ENCODE assay signal across 1 cellular context in the genomic region with DNA sequence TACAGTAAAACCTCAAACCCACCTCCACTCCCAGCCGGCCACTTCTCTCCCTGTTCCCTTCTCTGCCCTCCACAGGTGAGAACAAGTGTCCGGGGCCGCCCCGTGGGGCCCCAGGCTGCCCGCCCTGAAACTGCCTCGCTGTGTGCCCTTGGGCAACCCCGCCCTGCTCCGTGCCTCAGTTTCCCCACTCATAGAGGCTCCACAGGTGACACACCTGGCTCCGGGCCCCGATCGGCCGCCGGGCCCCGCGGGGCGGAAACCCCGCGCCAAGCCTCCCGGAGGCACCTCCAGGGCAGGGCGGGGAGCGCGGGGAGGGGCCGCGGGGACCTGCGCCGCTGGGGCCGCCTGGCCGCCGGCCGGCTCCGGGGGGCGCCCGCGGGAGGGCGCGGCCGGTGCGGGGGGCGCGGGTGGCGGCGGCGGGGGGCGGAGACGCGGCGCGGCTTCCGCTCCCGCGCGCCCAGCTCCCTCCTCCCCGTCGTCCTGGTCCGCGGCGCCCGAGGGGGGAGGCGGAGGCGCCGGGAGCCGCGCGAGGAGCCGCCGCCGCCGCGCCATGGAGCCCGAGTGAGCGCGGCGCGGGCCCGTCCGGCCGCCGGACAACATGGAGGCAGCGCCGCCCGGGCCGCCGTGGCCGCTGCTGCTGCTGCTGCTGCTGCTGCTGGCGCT.
TF ChIP-seq lines count a peak whose summit lies in the region.

A gene (plus strand): TSS at position 475 of the 663 bp plus-strand sequence. CDS start 124 bp downstream, at position 599.

TF ChIP-seq in K562, 482 proteins besides CTCF, POLR2A, EP300 and RAD21 (continued from another document and continues in another):
- TF ChIP-seq, protein P1, sequence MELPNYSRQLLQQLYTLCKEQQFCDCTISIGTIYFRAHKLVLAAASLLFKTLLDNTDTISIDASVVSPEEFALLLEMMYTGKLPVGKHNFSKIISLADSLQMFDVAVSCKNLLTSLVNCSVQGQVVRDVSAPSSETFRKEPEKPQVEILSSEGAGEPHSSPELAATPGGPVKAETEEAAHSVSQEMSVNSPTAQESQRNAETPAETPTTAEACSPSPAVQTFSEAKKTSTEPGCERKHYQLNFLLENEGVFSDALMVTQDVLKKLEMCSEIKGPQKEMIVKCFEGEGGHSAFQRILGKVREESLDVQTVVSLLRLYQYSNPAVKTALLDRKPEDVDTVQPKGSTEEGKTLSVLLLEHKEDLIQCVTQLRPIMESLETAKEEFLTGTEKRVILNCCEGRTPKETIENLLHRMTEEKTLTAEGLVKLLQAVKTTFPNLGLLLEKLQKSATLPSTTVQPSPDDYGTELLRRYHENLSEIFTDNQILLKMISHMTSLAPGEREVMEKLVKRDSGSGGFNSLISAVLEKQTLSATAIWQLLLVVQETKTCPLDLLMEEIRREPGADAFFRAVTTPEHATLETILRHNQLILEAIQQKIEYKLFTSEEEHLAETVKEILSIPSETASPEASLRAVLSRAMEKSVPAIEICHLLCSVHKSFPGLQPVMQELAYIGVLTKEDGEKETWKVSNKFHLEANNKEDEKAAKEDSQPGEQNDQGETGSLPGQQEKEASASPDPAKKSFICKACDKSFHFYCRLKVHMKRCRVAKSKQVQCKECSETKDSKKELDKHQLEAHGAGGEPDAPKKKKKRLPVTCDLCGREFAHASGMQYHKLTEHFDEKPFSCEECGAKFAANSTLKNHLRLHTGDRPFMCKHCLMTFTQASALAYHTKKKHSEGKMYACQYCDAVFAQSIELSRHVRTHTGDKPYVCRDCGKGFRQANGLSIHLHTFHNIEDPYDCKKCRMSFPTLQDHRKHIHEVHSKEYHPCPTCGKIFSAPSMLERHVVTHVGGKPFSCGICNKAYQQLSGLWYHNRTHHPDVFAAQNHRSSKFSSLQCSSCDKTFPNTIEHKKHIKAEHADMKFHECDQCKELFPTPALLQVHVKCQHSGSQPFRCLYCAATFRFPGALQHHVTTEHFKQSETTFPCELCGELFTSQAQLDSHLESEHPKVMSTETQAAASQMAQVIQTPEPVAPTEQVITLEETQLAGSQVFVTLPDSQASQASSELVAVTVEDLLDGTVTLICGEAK (IDR thresholded peaks at IDR 0.05): no peak
- TF ChIP-seq, protein P1 (CRISPR knock-in tag; IDR thresholded peaks at IDR 0.05): no peak
- TF ChIP-seq MAFF (IDR thresholded peaks at IDR 0.05; ENCODE audit: low read length) (no peak), SMAD4 (CRISPR knock-in tag; conservative IDR thresholded peaks at IDR 0.05) (0 out of 2 replicates have a peak, but pooled peaks have one; percentile 34), MIER1 (IDR thresholded peaks at IDR 0.05; ENCODE audit: low read depth) (no peak), PRPF4 (IDR thresholded peaks at IDR 0.05; ENCODE audit: insufficient read depth, low read depth, low read length, poor library complexity, severe bottlenecking) (no peak), XRCC3 (IDR thresholded peaks at IDR 0.05) (no peak), CBX3 (IDR thresholded peaks at IDR 0.05; ENCODE audit: borderline replicate concordance in 1 of 2, low read length in 2 of 2) (no peak), NFATC3 (IDR thresholded peaks at IDR 0.05) (no peak), ZNF780A (CRISPR knock-in tag; IDR thresholded peaks at IDR 0.05) (no peak), KDM2B (CRISPR knock-in tag; IDR thresholded peaks at IDR 0.05) (no peak), HNRNPL (IDR thresholded peaks at IDR 0.05; ENCODE audit: low read depth, low read length) (no peak), RBM22 (IDR thresholded peaks at IDR 0.05; ENCODE audit: low read depth, low read length, poor library complexity, severe bottlenecking) (no peak), HMGN3 (IDR thresholded peaks at IDR 0.05; ENCODE audit: borderline replicate concordance, extremely low read depth, insufficient read length, low read depth, low read length) (peak; percentile 12), MTA1 (IDR thresholded peaks at IDR 0.05; ENCODE audit: borderline replicate concordance) (no peak), GABPA (tag; conservative IDR thresholded peaks at IDR 0.05; ENCODE audit: low read depth) (peak; percentile 60), MCM7 (IDR thresholded peaks at IDR 0.05) (no peak), TEAD4 (IDR thresholded peaks at IDR 0.05; ENCODE audit: low read length) (no peak), TEAD4 (CRISPR knock-in tag; IDR thresholded peaks at IDR 0.05; ENCODE audit: borderline replicate concordance) (no peak), NCOR1 (IDR thresholded peaks at IDR 0.05) (no peak), CHD1 (IDR thresholded peaks at IDR 0.05; ENCODE audit: low read length) (no peak), MAZ (CRISPR knock-in tag; conservative IDR thresholded peaks at IDR 0.05 in 1 of 2, IDR thresholded peaks at IDR 0.05 in 1 of 2) (peak; percentile 23 to 86; a peak in 2 of 4 replicates), ETV5 (CRISPR knock-in tag; IDR thresholded peaks at IDR 0.05; ENCODE audit: low read depth) (no peak), LCOR (CRISPR knock-in tag; IDR thresholded peaks at IDR 0.05) (no peak), ZNF695 (CRISPR knock-in tag; IDR thresholded peaks at IDR 0.05) (no peak), YY1 (IDR thresholded peaks at IDR 0.05; ENCODE audit: borderline replicate concordance in 1 of 3, control insufficient read depth in 1 of 3, extremely low read depth in 1 of 3, insufficient read depth in 3 of 3, insufficient read length in 1 of 3, insufficient replicate concordance in 2 of 3, low read depth in 1 of 3, low read length in 2 of 3) (peak in 2 of 3 experiments; percentile 63 to 66)
- TF ChIP-seq, protein P2, sequence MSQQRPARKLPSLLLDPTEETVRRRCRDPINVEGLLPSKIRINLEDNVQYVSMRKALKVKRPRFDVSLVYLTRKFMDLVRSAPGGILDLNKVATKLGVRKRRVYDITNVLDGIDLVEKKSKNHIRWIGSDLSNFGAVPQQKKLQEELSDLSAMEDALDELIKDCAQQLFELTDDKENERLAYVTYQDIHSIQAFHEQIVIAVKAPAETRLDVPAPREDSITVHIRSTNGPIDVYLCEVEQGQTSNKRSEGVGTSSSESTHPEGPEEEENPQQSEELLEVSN (IDR thresholded peaks at IDR 0.05; ENCODE audit: borderline replicate concordance in 1 of 2, extremely low read depth in 1 of 2, insufficient read depth in 1 of 2, insufficient read length in 1 of 2, low read depth in 1 of 2, low read length in 1 of 2, poor library complexity in 1 of 2, severe bottlenecking in 1 of 2): peak in 1 of 2 experiments; percentile 55
- TF ChIP-seq, protein P3, sequence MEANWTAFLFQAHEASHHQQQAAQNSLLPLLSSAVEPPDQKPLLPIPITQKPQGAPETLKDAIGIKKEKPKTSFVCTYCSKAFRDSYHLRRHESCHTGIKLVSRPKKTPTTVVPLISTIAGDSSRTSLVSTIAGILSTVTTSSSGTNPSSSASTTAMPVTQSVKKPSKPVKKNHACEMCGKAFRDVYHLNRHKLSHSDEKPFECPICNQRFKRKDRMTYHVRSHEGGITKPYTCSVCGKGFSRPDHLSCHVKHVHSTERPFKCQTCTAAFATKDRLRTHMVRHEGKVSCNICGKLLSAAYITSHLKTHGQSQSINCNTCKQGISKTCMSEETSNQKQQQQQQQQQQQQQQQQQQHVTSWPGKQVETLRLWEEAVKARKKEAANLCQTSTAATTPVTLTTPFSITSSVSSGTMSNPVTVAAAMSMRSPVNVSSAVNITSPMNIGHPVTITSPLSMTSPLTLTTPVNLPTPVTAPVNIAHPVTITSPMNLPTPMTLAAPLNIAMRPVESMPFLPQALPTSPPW (CRISPR knock-in tag; IDR thresholded peaks at IDR 0.05): peak; percentile 99
- TF ChIP-seq, protein P4, sequence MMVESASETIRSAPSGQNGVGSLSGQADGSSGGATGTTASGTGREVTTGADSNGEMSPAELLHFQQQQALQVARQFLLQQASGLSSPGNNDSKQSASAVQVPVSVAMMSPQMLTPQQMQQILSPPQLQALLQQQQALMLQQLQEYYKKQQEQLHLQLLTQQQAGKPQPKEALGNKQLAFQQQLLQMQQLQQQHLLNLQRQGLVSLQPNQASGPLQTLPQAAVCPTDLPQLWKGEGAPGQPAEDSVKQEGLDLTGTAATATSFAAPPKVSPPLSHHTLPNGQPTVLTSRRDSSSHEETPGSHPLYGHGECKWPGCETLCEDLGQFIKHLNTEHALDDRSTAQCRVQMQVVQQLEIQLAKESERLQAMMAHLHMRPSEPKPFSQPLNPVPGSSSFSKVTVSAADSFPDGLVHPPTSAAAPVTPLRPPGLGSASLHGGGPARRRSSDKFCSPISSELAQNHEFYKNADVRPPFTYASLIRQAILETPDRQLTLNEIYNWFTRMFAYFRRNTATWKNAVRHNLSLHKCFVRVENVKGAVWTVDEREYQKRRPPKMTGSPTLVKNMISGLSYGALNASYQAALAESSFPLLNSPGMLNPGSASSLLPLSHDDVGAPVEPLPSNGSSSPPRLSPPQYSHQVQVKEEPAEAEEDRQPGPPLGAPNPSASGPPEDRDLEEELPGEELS (CRISPR knock-in tag; IDR thresholded peaks at IDR 0.05; ENCODE audit: borderline replicate concordance): no peak
- TF ChIP-seq, protein P5, sequence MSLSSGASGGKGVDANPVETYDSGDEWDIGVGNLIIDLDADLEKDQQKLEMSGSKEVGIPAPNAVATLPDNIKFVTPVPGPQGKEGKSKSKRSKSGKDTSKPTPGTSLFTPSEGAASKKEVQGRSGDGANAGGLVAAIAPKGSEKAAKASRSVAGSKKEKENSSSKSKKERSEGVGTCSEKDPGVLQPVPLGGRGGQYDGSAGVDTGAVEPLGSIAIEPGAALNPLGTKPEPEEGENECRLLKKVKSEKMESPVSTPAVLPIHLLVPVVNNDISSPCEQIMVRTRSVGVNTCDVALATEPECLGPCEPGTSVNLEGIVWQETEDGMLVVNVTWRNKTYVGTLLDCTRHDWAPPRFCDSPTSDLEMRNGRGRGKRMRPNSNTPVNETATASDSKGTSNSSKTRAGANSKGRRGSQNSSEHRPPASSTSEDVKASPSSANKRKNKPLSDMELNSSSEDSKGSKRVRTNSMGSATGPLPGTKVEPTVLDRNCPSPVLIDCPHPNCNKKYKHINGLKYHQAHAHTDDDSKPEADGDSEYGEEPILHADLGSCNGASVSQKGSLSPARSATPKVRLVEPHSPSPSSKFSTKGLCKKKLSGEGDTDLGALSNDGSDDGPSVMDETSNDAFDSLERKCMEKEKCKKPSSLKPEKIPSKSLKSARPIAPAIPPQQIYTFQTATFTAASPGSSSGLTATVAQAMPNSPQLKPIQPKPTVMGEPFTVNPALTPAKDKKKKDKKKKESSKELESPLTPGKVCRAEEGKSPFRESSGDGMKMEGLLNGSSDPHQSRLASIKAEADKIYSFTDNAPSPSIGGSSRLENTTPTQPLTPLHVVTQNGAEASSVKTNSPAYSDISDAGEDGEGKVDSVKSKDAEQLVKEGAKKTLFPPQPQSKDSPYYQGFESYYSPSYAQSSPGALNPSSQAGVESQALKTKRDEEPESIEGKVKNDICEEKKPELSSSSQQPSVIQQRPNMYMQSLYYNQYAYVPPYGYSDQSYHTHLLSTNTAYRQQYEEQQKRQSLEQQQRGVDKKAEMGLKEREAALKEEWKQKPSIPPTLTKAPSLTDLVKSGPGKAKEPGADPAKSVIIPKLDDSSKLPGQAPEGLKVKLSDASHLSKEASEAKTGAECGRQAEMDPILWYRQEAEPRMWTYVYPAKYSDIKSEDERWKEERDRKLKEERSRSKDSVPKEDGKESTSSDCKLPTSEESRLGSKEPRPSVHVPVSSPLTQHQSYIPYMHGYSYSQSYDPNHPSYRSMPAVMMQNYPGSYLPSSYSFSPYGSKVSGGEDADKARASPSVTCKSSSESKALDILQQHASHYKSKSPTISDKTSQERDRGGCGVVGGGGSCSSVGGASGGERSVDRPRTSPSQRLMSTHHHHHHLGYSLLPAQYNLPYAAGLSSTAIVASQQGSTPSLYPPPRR (CRISPR knock-in tag; IDR thresholded peaks at IDR 0.05; ENCODE audit: borderline replicate concordance): no peak
- TF ChIP-seq, protein P6, sequence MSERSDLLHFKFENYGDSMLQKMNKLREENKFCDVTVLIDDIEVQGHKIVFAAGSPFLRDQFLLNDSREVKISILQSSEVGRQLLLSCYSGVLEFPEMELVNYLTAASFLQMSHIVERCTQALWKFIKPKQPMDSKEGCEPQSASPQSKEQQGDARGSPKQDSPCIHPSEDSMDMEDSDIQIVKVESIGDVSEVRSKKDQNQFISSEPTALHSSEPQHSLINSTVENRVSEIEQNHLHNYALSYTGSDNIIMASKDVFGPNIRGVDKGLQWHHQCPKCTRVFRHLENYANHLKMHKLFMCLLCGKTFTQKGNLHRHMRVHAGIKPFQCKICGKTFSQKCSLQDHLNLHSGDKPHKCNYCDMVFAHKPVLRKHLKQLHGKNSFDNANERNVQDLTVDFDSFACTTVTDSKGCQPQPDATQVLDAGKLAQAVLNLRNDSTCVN (CRISPR knock-in tag; IDR thresholded peaks at IDR 0.05): no peak
- TF ChIP-seq, protein P7, sequence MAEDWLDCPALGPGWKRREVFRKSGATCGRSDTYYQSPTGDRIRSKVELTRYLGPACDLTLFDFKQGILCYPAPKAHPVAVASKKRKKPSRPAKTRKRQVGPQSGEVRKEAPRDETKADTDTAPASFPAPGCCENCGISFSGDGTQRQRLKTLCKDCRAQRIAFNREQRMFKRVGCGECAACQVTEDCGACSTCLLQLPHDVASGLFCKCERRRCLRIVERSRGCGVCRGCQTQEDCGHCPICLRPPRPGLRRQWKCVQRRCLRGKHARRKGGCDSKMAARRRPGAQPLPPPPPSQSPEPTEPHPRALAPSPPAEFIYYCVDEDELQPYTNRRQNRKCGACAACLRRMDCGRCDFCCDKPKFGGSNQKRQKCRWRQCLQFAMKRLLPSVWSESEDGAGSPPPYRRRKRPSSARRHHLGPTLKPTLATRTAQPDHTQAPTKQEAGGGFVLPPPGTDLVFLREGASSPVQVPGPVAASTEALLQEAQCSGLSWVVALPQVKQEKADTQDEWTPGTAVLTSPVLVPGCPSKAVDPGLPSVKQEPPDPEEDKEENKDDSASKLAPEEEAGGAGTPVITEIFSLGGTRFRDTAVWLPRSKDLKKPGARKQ (CRISPR knock-in tag; IDR thresholded peaks at IDR 0.05): no peak
